Comparison of ENCODE assay signal across 9 cellular contexts in genomic region chr1:923991-924618, GRCh38. TPM values are rescaled to one million over a fixed set of nuclear protein-coding genes. Genes with fewer than 3 reads are reported as not detected.
DNase-seq lines count a peak whose midpoint lies in the region; ATAC-seq, FAIRE-seq and TF ChIP-seq lines count a peak whose summit lies in the region.
"Had no signal": no experiment of that assay in that cellular context is flagged by ENCODE, and none has a peak within 500 bp of the region (broad histone marks: within the 10 kb centered on the region; RNA-seq: fewer than 3 reads in every experiment).

No MANE protein-coding gene starts in this region.

- WGBS in hepatocyte (ENCODE audit: low lambda C conversion rate, missing lambda C conversion rate) = 0% methylated on average over 9 of the region's 92 CpGs
- WGBS in smooth muscle cell (ENCODE audit: low lambda C conversion rate) = 0% methylated on average over 23 of the region's 92 CpGs

- H3K4me2 ChIP-seq in hepatocyte (peak overlapping the region; percentile 96), smooth muscle cell (peak overlapping the region; percentile 95)

- H3K27me3 ChIP-seq in RWPE2 (ENCODE audit: insufficient read depth, poor library complexity, severe bottlenecking) (peaks cover 82% of the 10 kb centered on the region), hepatocyte (peaks cover 47% of the 10 kb centered on the region), smooth muscle cell (ENCODE audit: low read depth) (no peaks in the 10 kb centered on the region)

- H4K20me1 ChIP-seq in hepatocyte (ENCODE audit: insufficient read depth, poor library complexity, severe bottlenecking) = peaks cover 6% of the 10 kb centered on the region
- H4K20me1 ChIP-seq in smooth muscle cell (ENCODE audit: low read depth) = peaks cover 53% of the 10 kb centered on the region

- no peaks in the 10 kb centered on the region for H3F3A ChIP-seq in smooth muscle cell (ENCODE audit: low read depth)

- H3K36me3 ChIP-seq in RWPE2 (ENCODE audit: low read depth) (no peaks in the 10 kb centered on the region), hepatocyte (replicated peaks; ENCODE audit: insufficient read depth, low read depth) (no peaks in the 10 kb centered on the region), smooth muscle cell (ENCODE audit: low read depth) (no peaks in the 10 kb centered on the region)

- no peak for ATAC-seq in RWPE2 (ENCODE audit: low read depth)
- no peak for ATAC-seq in GM18867 (IDR thresholded peaks at IDR 0.05; ENCODE audit: unreplicated experiment)

- H3K79me2 ChIP-seq in hepatocyte (no peaks in the 10 kb centered on the region), smooth muscle cell (ENCODE audit: low read depth) (no peaks in the 10 kb centered on the region)

- H3K27ac ChIP-seq in RWPE2 (ENCODE audit: poor library complexity, severe bottlenecking) (no peak overlapping the region), hepatocyte (no peak overlapping the region), smooth muscle cell (ENCODE audit: low read depth) (no peak overlapping the region)

- peak overlapping the region; percentile 31 for H3K4me3 ChIP-seq in RWPE2 (ENCODE audit: severe bottlenecking)
- peak overlapping the region; percentile 36 for H3K4me3 ChIP-seq in hepatocyte
- H3K4me3 ChIP-seq in smooth muscle cell = peak overlapping the region; percentile 56

- H3K4me1 ChIP-seq in RWPE2 (ENCODE audit: insufficient read depth, poor library complexity, severe bottlenecking) = peaks cover 4% of the 10 kb centered on the region
- peaks cover 30% of the 10 kb centered on the region for H3K4me1 ChIP-seq in hepatocyte (ENCODE audit: insufficient read depth)
- H3K4me1 ChIP-seq in smooth muscle cell (ENCODE audit: low read depth) = peaks cover 15% of the 10 kb centered on the region

- DNase-seq in GM03348 (ENCODE audit: low spot score) (peak; percentile 64), RWPE2 (ENCODE audit: low spot score) (no peak), hepatocyte (ENCODE audit: low spot score) (no peak), smooth muscle cell (lab: John Stamatoyannopoulos, UW; ENCODE audit: unreplicated experiment) (no peak), GM12891 (ENCODE audit: insufficient read length, low spot score) (no peak), NCI-H510A (lab: John Stamatoyannopoulos, UW) (no peak), NCI-H526 treated with DMSO at 0.1 percent for 48 hours (lab: John Stamatoyannopoulos, UW) (no peak)

- H2AFZ ChIP-seq in hepatocyte (no peak overlapping the region), smooth muscle cell (ENCODE audit: low read depth) (no peak overlapping the region)

- TF ChIP-seq POLR2A in GM12891 (IDR thresholded peaks at IDR 0.05; ENCODE audit: low read depth, low read length) = no peak

- no peak for FAIRE-seq in GM12891 (lab: Jason Lieb, UNC)

- no peak overlapping the region for H3K9ac ChIP-seq in smooth muscle cell (ENCODE audit: low read depth)

- H3K9me3 ChIP-seq in RWPE2 (ENCODE audit: severe bottlenecking) (no peaks in the 10 kb centered on the region), hepatocyte (ENCODE audit: low read depth) (no peaks in the 10 kb centered on the region), smooth muscle cell (replicated peaks; ENCODE audit: low read depth) (no peaks in the 10 kb centered on the region)

- TF ChIP-seq CTCF in RWPE2 (IDR thresholded peaks at IDR 0.05; ENCODE audit: poor library complexity, severe bottlenecking) = no peak
- TF ChIP-seq CTCF in hepatocyte (IDR thresholded peaks at IDR 0.05; ENCODE audit: poor library complexity) = no peak
- no peak for TF ChIP-seq CTCF in smooth muscle cell (IDR thresholded peaks at IDR 0.05; ENCODE audit: borderline replicate concordance, insufficient read depth, poor library complexity, severe bottlenecking)

- no peaks in the 10 kb centered on the region for H3K9me2 ChIP-seq in hepatocyte (replicated peaks; ENCODE audit: insufficient read depth)

TF ChIP-seq in GM12891, 5 proteins besides CTCF, POLR2A, EP300 and RAD21:
- TF ChIP-seq PAX5 (IDR thresholded peaks at IDR 0.05; ENCODE audit: insufficient read depth, low read length, severe bottlenecking) = no peak
- TF ChIP-seq SPI1 (IDR thresholded peaks at IDR 0.05; ENCODE audit: low read depth, low read length) = no peak
- no peak for TF ChIP-seq TAF1 (IDR thresholded peaks at IDR 0.05; ENCODE audit: low read depth, low read length)
- TF ChIP-seq POU2F2 (IDR thresholded peaks at IDR 0.05; ENCODE audit: low read depth, low read length) = no peak
- TF ChIP-seq POLR2AphosphoS5 (IDR thresholded peaks at IDR 0.05; ENCODE audit: low read depth, low read length) = no peak

RNA-seq across cellular contexts. Expression of gene SAMD11, which starts 0.4 kb away (rescaled TPM):
- total RNA-seq in hepatocyte = 9.5 and 10.2 TPM in 2 replicates
- 17.1 and 20.1 TPM in 2 replicates for polyA plus RNA-seq in hepatocyte
- total RNA-seq in smooth muscle cell = 7.5 and 18.0 TPM in 2 replicates
- 21.1 and 24.1 TPM in 2 replicates for polyA plus RNA-seq in smooth muscle cell
- 0.05 TPM for polyA plus RNA-seq in GM12891 (2012; ENCODE audit: low read depth, missing spikeins)
- total RNA-seq: activated CD4-positive, alpha-beta memory T cell treated with anti-CD3 and anti-CD28 coated beads, Interleukin-2, amount 10 ng/mL, durations not matched to agents 7 days and 5 days had no signal

RNA-seq across cellular contexts. Expression of gene NOC2L, which starts 35.0 kb away (rescaled TPM):
- total RNA-seq in hepatocyte (29.3 and 44.3 TPM in 2 replicates), smooth muscle cell (34.5 and 38.9 TPM in 2 replicates)
- polyA plus RNA-seq in hepatocyte (66.6 and 68.1 TPM in 2 replicates), smooth muscle cell (64.0 and 76.3 TPM in 2 replicates)
- polyA plus RNA-seq in GM12891 (2012; ENCODE audit: low read depth, missing spikeins) = 48.8 TPM

RNA-seq across cellular contexts. Expression of gene KLHL17, which starts 36.3 kb away (rescaled TPM):
- total RNA-seq in hepatocyte (4.1 and 13.8 TPM in 2 replicates), smooth muscle cell (10.2 and 12.4 TPM in 2 replicates)
- polyA plus RNA-seq in hepatocyte (25.0 and 35.4 TPM in 2 replicates), smooth muscle cell (29.9 and 32.7 TPM in 2 replicates)
- 8.5 TPM for polyA plus RNA-seq in GM12891 (2012; ENCODE audit: low read depth, missing spikeins)

RNA-seq across cellular contexts. Expression of gene PLEKHN1, which starts 42.2 kb away (rescaled TPM):
- total RNA-seq in hepatocyte (0.60 and 0.72 TPM in 2 replicates), smooth muscle cell (1.9 and 2.6 TPM in 2 replicates)
- polyA plus RNA-seq in hepatocyte (2.4 and 5.6 TPM in 2 replicates), smooth muscle cell (5.2 and 9.6 TPM in 2 replicates)
- 0.22 TPM for polyA plus RNA-seq in GM12891 (2012; ENCODE audit: low read depth, missing spikeins)

RNA-seq across cellular contexts. Expression of gene PERM1, which starts 57.8 kb away (rescaled TPM):
- total RNA-seq in hepatocyte (not detected in 2 replicates), smooth muscle cell (0.22 TPM in 1 of 2 replicates, not detected in the other)
- polyA plus RNA-seq in hepatocyte (1.3 and 1.6 TPM in 2 replicates), smooth muscle cell (2.6 and 3.1 TPM in 2 replicates)
- polyA plus RNA-seq in GM12891 (2012; ENCODE audit: low read depth, missing spikeins) = 0.15 TPM
- total RNA-seq: activated CD4-positive, alpha-beta memory T cell treated with anti-CD3 and anti-CD28 coated beads, Interleukin-2, amount 10 ng/mL, durations not matched to agents 7 days and 5 days had no signal
